ENCODE assay signal across 23 cellular contexts in genomic region chr2:45965841-45966498, GRCh38.
DNase-seq lines count a peak whose midpoint lies in the region; ATAC-seq, FAIRE-seq and TF ChIP-seq lines count a peak whose summit lies in the region.
"Had no signal": no experiment of that assay in that cellular context is flagged by ENCODE, and none has a peak within 500 bp of the region (broad histone marks: within the 10 kb centered on the region; RNA-seq: fewer than 3 reads in every experiment).

No MANE protein-coding gene starts in this region.

- no peak overlapping the region for H3K9ac ChIP-seq in GM12878 (ENCODE audit: control insufficient read depth, insufficient read depth, low read length)
- H3K9ac ChIP-seq: SK-N-SH had no signal

- H3K27me3 ChIP-seq in heart left ventricle: no peaks in the 10 kb centered on the region
- no peaks in the 10 kb centered on the region for H3K27me3 ChIP-seq in GM12878 (replicated peaks in 1 of 2; ENCODE audit: control insufficient read depth in 2 of 2, insufficient read depth in 2 of 2, low read length in 1 of 2)
- no peaks in the 10 kb centered on the region for H3K27me3 ChIP-seq in testis
- H3K27me3 ChIP-seq: BE2C, Peyer's patch had no signal

- H3K4me1 Mint-ChIP-seq in naive B cell (peaks cover 45 to 82% (median 70%) of the 10 kb centered on the region in 3 donors), mesothelial cell of epicardium (peaks cover 34% of the 10 kb centered on the region)

- no peak for TF ChIP-seq EP300 in GM12878 (IDR thresholded peaks at IDR 0.05; ENCODE audit: borderline replicate concordance in 1 of 2, control insufficient read depth in 1 of 2, low read depth in 2 of 2, low read length in 2 of 2)

- SMC1A ChIA-PET in GM12878 (lab: Charles Lee; ENCODE audit: uncharacterized antibody, unreplicated experiment): interaction anchor here (0.6 to 0.7 kb wide), 2 partner anchors 11 to 97 kb away, joined by 3 to 4 read pairs; no protein-coding TSS in a partner anchor

- no peak overlapping the region for H3K4me2 ChIP-seq in GM12878 (ENCODE audit: control insufficient read depth, insufficient read depth)

- H3K27me3 Mint-ChIP-seq in naive B cell: no peaks in the 10 kb centered on the region
- no peaks in the 10 kb centered on the region for H3K27me3 Mint-ChIP-seq in mesothelial cell of epicardium (ENCODE audit: low read depth)

- H3K4me3 ChIP-seq in heart left ventricle: no peak overlapping the region
- H3K4me3 ChIP-seq in GM12878: no peak overlapping the region
- H3K4me3 ChIP-seq in testis: no peak overlapping the region
- H3K4me3 ChIP-seq: HAP-1, Peyer's patch had no signal

- in situ Hi-C loops in GM12878 (cut with MboI): no loop called here

- POLR2A ChIA-PET in GM12878 (lab: Charles Lee): interaction anchor here (0.7 kb wide), 1 partner anchor 8 kb away, joined by 3 read pairs; no protein-coding TSS in a partner anchor

- H3K4me1 ChIP-seq in heart left ventricle: peaks cover 2 to 51% (median 38%) of the 10 kb centered on the region in 12 donors
- H3K4me1 ChIP-seq in GM12878 (ENCODE audit: control insufficient read depth, insufficient read depth, low read length): no peaks in the 10 kb centered on the region
- H3K4me1 ChIP-seq in testis: peaks cover 31% of the 10 kb centered on the region
- H3K4me1 ChIP-seq: HAP-1 had no signal

- H3K9me3 Mint-ChIP-seq in naive B cell: no peaks in the 10 kb centered on the region
- H3K9me3 Mint-ChIP-seq in mesothelial cell of epicardium: no peaks in the 10 kb centered on the region
- H3K9me3 Mint-ChIP-seq: CD8-positive, alpha-beta T cell had no signal

- H3K36me3 Mint-ChIP-seq in naive B cell (no peaks in the 10 kb centered on the region), mesothelial cell of epicardium (no peaks in the 10 kb centered on the region)
- H3K36me3 Mint-ChIP-seq: CD8-positive, alpha-beta T cell had no signal

- no peaks in the 10 kb centered on the region for H3K79me2 ChIP-seq in GM12878 (ENCODE audit: control insufficient read depth, insufficient read depth, low read length)

- no peak overlapping the region for H3K27ac ChIP-seq in heart left ventricle
- H3K27ac ChIP-seq in GM12878 (ENCODE audit: control insufficient read depth, insufficient read depth): no peak overlapping the region
- no peak overlapping the region for H3K27ac ChIP-seq in testis
- H3K27ac ChIP-seq: HL-60, Peyer's patch had no signal

- H3K9me3 ChIP-seq in heart left ventricle (no peaks in the 10 kb centered on the region), GM12878 (replicated peaks; ENCODE audit: control insufficient read depth, insufficient read depth, low read length) (no peaks in the 10 kb centered on the region), testis (no peaks in the 10 kb centered on the region)
- H3K9me3 ChIP-seq: BE2C, HAP-1, Peyer's patch, SK-N-SH had no signal

- no TSS peak for BruUV-seq in GM12878 (replicated peaks; lab: Mats Ljungman, UMichigan)

- no peak for FAIRE-seq in GM12878 (lab: Jason Lieb, UNC)
- FAIRE-seq: G401.6, GM18507 had no signal

- peak overlapping the region in 2 of 6 donors; percentile 9 to 24 for H3K27ac Mint-ChIP-seq in naive B cell
- H3K27ac Mint-ChIP-seq in mesothelial cell of epicardium: no peak overlapping the region
- H3K27ac Mint-ChIP-seq: CD8-positive, alpha-beta T cell had no signal

- no peak for ATAC-seq in heart left ventricle
- ATAC-seq in GM12878: no peak
- ATAC-seq in naive B cell (ENCODE audit: low read depth in 2 of 2): peak; percentile 43 to 60
- no peak for ATAC-seq in GM19397 (IDR thresholded peaks at IDR 0.05; ENCODE audit: unreplicated experiment)
- ATAC-seq: CD8-positive, alpha-beta T cell had no signal

- TF ChIP-seq POLR2A in heart left ventricle (IDR thresholded peaks at IDR 0.05) (no peak), GM12878 (IDR thresholded peaks at IDR 0.05; ENCODE audit: low read depth, low read length) (no peak), testis (IDR thresholded peaks at IDR 0.05) (no peak)

- no peak for TF ChIP-seq RAD21 in GM12878 (IDR thresholded peaks at IDR 0.05; ENCODE audit: insufficient read depth, low read depth, low read length)

- RAD21 ChIA-PET in GM12878 (lab: Charles Lee; ENCODE audit: unreplicated experiment): no interaction called here

- no peak for TF ChIP-seq CTCF in heart left ventricle (IDR thresholded peaks at IDR 0.05)
- TF ChIP-seq CTCF in GM12878 (IDR thresholded peaks at IDR 0.05 in 2 of 3, conservative IDR thresholded peaks at IDR 0.05 in 1 of 3; ENCODE audit: control insufficient read depth in 2 of 3, extremely low read depth in 1 of 3, insufficient read depth in 1 of 3, low read depth in 3 of 3, low read length in 3 of 3): no peak
- TF ChIP-seq CTCF in testis (IDR thresholded peaks at IDR 0.05): no peak
- TF ChIP-seq CTCF in mesothelial cell of epicardium (IDR thresholded peaks at IDR 0.05; ENCODE audit: unreplicated experiment): no peak

- 92 to 95% (median 95%) methylated on average over 11 of the region's 11 CpGs for WGBS in heart left ventricle, 4 donors
- WGBS in GM12878 (ENCODE audit: insufficient coverage, insufficient replicate concordance, low lambda C conversion rate, missing lambda C conversion rate): 88% methylated on average over 11 of the region's 11 CpGs
- WGBS in testis, 2 donors: 89 to 92% methylated on average over 11 of the region's 11 CpGs

- no peaks in the 10 kb centered on the region for H3K36me3 ChIP-seq in heart left ventricle
- H3K36me3 ChIP-seq in GM12878 (ENCODE audit: control insufficient read depth in 2 of 2, insufficient read depth in 2 of 2, low read length in 1 of 2): no peaks in the 10 kb centered on the region; a peak in 1 of 4 replicates
- H3K36me3 ChIP-seq in testis (ENCODE audit: low read depth, missing control alignments): no peaks in the 10 kb centered on the region
- H3K36me3 ChIP-seq: BE2C, HAP-1, Peyer's patch had no signal

- DNase-seq in cardiac septum (ENCODE audit: low spot score): peak; percentile 24
- no peak for DNase-seq in heart left ventricle
- no peak for DNase-seq in GM12878 (ENCODE audit: low read depth, low spot score)
- DNase-seq in naive B cell: no peak
- peak; percentile 34 for DNase-seq in ureter (ENCODE audit: low spot score)
- no peak for DNase-seq in testis
- DNase-seq in mesothelial cell of epicardium (ENCODE audit: low spot score in 2 of 2, unreplicated experiment in 2 of 2): no peak
- DNase-seq: 8988T; BE2C; CD8-positive, alpha-beta T cell; DMS79 treated with DMSO at 0.1 percent for 48 hours; NCI-H1436; NCI-H2029 treated with DMSO at 0.1 percent for 48 hours; NCI-H2171 treated with DMSO at 0.1 percent for 48 hours; NCI-H510A; Peyer's patch; Right ventricle myocardium superior; SK-N-SH had no signal

- intact Hi-C loops in cardiac septum (cut with DNase I): no loop called here
- intact Hi-C loops in heart left ventricle (cut with DNase I): no loop called here
- intact Hi-C loops in GM12878 (cut with micrococcal nuclease; ENCODE audit: unreplicated experiment): no loop called here
- intact Hi-C loops in testis (cut with DNase I; ENCODE audit: low total_unique reads): no loop called here

- H4K20me1 ChIP-seq in GM12878 (ENCODE audit: control insufficient read depth, insufficient read depth): no peaks in the 10 kb centered on the region; the same call in 1 of the 2 replicates

- H2AFZ ChIP-seq in GM12878 (ENCODE audit: control insufficient read depth, low read depth, low read length): no peak overlapping the region

- H3K4me3 Mint-ChIP-seq in naive B cell: no peak overlapping the region
- no peak overlapping the region for H3K4me3 Mint-ChIP-seq in mesothelial cell of epicardium
- H3K4me3 Mint-ChIP-seq: CD8-positive, alpha-beta T cell had no signal

- CTCF ChIA-PET in GM12878 (lab: Yijun Ruan, JAX): interaction anchor here (1.1 to 1.2 kb wide), 3 partner anchors 8 to 187 kb away, joined by 3 read pairs; no protein-coding TSS in a partner anchor

TF ChIP-seq in GM12878, 131 proteins besides CTCF, POLR2A, EP300 and RAD21 (continues in another document):
- no peak for TF ChIP-seq PML (IDR thresholded peaks at IDR 0.05; ENCODE audit: low read length)
- no peak for TF ChIP-seq RBBP5 (conservative IDR thresholded peaks at IDR 0.05)
- TF ChIP-seq, protein P1, sequence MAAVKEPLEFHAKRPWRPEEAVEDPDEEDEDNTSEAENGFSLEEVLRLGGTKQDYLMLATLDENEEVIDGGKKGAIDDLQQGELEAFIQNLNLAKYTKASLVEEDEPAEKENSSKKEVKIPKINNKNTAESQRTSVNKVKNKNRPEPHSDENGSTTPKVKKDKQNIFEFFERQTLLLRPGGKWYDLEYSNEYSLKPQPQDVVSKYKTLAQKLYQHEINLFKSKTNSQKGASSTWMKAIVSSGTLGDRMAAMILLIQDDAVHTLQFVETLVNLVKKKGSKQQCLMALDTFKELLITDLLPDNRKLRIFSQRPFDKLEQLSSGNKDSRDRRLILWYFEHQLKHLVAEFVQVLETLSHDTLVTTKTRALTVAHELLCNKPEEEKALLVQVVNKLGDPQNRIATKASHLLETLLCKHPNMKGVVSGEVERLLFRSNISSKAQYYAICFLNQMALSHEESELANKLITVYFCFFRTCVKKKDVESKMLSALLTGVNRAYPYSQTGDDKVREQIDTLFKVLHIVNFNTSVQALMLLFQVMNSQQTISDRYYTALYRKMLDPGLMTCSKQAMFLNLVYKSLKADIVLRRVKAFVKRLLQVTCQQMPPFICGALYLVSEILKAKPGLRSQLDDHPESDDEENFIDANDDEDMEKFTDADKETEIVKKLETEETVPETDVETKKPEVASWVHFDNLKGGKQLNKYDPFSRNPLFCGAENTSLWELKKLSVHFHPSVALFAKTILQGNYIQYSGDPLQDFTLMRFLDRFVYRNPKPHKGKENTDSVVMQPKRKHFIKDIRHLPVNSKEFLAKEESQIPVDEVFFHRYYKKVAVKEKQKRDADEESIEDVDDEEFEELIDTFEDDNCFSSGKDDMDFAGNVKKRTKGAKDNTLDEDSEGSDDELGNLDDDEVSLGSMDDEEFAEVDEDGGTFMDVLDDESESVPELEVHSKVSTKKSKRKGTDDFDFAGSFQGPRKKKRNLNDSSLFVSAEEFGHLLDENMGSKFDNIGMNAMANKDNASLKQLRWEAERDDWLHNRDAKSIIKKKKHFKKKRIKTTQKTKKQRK (IDR thresholded peaks at IDR 0.05; ENCODE audit: low read depth, low read length): no peak
- no peak for TF ChIP-seq SKIL (IDR thresholded peaks at IDR 0.05; ENCODE audit: low read depth, poor library complexity, severe bottlenecking)

Comparison
In these comparisons a context has a peak if more than half of its experiments do, and no peak if none do; other contexts are left out.
1. DNase-seq: peak in cardiac septum (single experiment) and ureter (single experiment); none in heart left ventricle (0 of 5), GM12878 (single experiment), naive B cell (single experiment), testis (single experiment) and mesothelial cell of epicardium (0 of 2).
2. ATAC-seq: peak in naive B cell (2 of 2); none in heart left ventricle (0 of 4), GM12878 (single experiment) and GM19397 (single experiment).